Comparison of ENCODE assay signal across 12 cellular contexts in the genomic region with DNA sequence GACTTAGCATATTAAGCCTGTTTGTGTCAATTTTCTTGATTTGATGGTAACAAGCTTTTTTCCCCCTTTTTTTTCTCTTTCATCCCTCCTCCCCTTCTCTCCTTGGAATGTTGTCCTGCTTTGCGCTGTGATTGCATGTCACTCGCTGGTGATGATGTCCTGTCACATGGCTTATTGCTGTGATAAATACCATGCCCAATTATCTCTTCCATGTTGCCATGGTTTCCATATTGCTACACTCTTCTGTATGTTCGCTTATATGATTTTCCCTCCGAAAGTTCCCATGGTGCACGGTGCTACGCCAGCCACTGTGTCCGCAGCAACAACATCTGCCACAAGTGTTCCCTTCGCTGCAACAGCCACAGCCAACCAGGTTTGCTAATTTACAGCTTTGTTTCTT.
"Had no signal": no experiment of that assay in that cellular context is flagged by ENCODE, and none has a peak within 500 bp of the region (broad histone marks: within the 10 kb centered on the region; RNA-seq: fewer than 3 reads in every experiment).

No MANE protein-coding gene starts in this region.

- H3K79me2 ChIP-seq: hepatocyte, parathyroid adenoma had no signal

- H3K4me2 ChIP-seq: hepatocyte had no signal

- H3K4me3 ChIP-seq: hepatocyte, tibial nerve had no signal

- H3K4me1 ChIP-seq: parathyroid adenoma had no signal

- DNase-seq: activated CD4-positive, alpha-beta T cell treated with anti-CD3 and anti-CD28 coated beads for 4 hours; activated effector memory CD4-positive, alpha-beta T cell treated with anti-CD3 and anti-CD28 coated beads, Interleukin-2, amount 50 U/mL, for 16 hours; activated T-cell treated with anti-CD3 and anti-CD28 coated beads, Interleukin-2, amount 50 U/mL, for 1 hour; kidney; left ventricle myocardium superior; retina; stimulated activated CD4-positive, alpha-beta T cell treated with anti-CD3 and anti-CD28 coated beads, Interleukin-4, amount 100 ng/mL, for 24 hours had no signal

- H3K27me3 Mint-ChIP-seq: dendritic cell treated with granulocyte-macrophage colony-stimulating factor and Interleukin-4, amounts not matched to agents 40 ng/mL and 50 ng/mL, for 4 days had no signal

- H3K4me3 Mint-ChIP-seq: dendritic cell treated with granulocyte-macrophage colony-stimulating factor and Interleukin-4, amounts not matched to agents 40 ng/mL and 50 ng/mL, for 4 days had no signal

- H3K27ac ChIP-seq: hepatocyte, parathyroid adenoma, tibial nerve had no signal

- H3K27ac Mint-ChIP-seq: dendritic cell treated with granulocyte-macrophage colony-stimulating factor and Interleukin-4, amounts not matched to agents 40 ng/mL and 50 ng/mL, for 4 days had no signal

- ATAC-seq: left ventricle myocardium superior, Right ventricle myocardium inferior had no signal

- H3K27me3 ChIP-seq: hepatocyte, tibial nerve had no signal

- H2AFZ ChIP-seq: hepatocyte, parathyroid adenoma had no signal

- H3K9me3 Mint-ChIP-seq: dendritic cell treated with granulocyte-macrophage colony-stimulating factor and Interleukin-4, amounts not matched to agents 40 ng/mL and 50 ng/mL, for 4 days had no signal

- H3K9ac ChIP-seq: parathyroid adenoma had no signal

- H3K9me3 ChIP-seq: tibial nerve had no signal
